ENCODE assay signal across 11 cellular contexts in the genomic region with DNA sequence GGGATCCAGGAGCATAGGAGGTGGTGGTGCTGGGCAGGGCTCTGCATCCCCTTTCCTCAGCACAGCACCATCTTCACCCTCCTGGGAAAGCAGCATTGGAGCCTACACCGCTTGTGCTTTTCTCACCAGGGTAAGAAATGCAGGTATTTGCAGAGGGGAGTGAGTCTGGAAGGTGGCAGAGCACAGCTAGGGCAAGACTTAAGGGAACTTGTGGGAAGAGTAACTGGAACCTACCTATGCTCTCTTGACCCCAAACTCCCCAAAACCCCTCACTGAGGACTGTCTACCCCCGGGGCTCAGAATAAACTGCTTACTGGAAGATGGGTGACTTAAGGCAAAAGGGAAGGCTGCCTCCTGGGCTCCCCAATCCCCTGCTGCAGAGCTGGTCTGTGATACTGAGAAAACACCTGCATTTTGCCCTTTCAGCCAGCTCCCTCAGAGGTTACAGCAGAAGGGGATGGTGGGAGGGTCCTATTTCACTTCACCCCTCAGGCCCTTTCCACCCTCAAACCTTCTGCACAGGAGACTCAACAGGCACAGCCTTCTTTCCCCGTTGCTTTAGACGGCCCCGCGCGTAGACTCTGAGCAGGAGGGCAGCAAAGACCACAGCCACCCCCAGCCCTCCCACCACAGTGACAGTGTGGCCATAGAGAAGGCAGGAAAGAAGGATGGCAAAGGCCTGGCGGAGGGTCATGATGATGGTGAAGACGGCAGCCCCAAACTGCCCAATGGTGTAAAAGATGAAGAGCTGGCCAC. TPM values are rescaled to one million over a fixed set of nuclear protein-coding genes. Genes with fewer than 3 reads are reported as not detected.
DNase-seq lines count a peak whose midpoint lies in the region; ATAC-seq and TF ChIP-seq lines count a peak whose summit lies in the region.
"Had no signal": no experiment of that assay in that cellular context is flagged by ENCODE, and none has a peak within 500 bp of the region (broad histone marks: within the 10 kb centered on the region; RNA-seq: fewer than 3 reads in every experiment).

No MANE protein-coding gene starts in this region.

- TSS peak; percentile 73 for BruUV-seq in Panc1 (replicated peaks; lab: Mats Ljungman, UMichigan)

- no peaks in the 10 kb centered on the region for H3K27me3 ChIP-seq in Panc1 (ENCODE audit: control insufficient read depth, insufficient read depth, low read length)
- H3K27me3 ChIP-seq: SJSA1, tibial nerve had no signal

- peaks cover 75% of the 10 kb centered on the region for H3K4me1 Mint-ChIP-seq in activated CD4-positive, alpha-beta T cell treated with anti-CD3 and anti-CD28 coated beads for 36 hours
- H3K4me1 Mint-ChIP-seq in central memory CD8-positive, alpha-beta T cell: peaks cover 71% of the 10 kb centered on the region

- no peak for DNase-seq in activated CD4-positive, alpha-beta T cell treated with anti-CD3 and anti-CD28 coated beads for 36 hours
- DNase-seq in activated CD4-positive, alpha-beta T cell treated with anti-CD3 and anti-CD28 coated beads, Interleukin-2, amount 50 U/mL, for 1 hour: no peak
- DNase-seq in Panc1 (ENCODE audit: low read depth, low spot score) (no peak), NCI-H2107 (lab: John Stamatoyannopoulos, UW) (no peak)
- no peak for DNase-seq in central memory CD8-positive, alpha-beta T cell (ENCODE audit: low spot score in 2 of 2)
- DNase-seq in stimulated activated CD4-positive, alpha-beta T cell treated with anti-CD3 and anti-CD28 coated beads, Interleukin-2, amount 100 ng/mL, for 24 hours: peak; percentile 47 to 52

- peak overlapping the region in 1 of 2 experiments; percentile 95; a peak in 1 of 4 replicates for H3K4me3 ChIP-seq in Panc1 (ENCODE audit: low read depth in 2 of 2, low read length in 2 of 2)
- H3K4me3 ChIP-seq: lung, SJSA1, tibial nerve had no signal

- TF ChIP-seq CTCF in Panc1 (IDR thresholded peaks at IDR 0.05): no peak

- no peaks in the 10 kb centered on the region for H3K9me3 ChIP-seq in Panc1 (ENCODE audit: control insufficient read depth, insufficient read depth, low read depth, low read length)
- H3K9me3 ChIP-seq: SJSA1, tibial nerve had no signal

- peak overlapping the region; percentile 26 for H3K4me3 Mint-ChIP-seq in activated CD4-positive, alpha-beta T cell treated with anti-CD3 and anti-CD28 coated beads for 36 hours
- peak overlapping the region; percentile 85 for H3K4me3 Mint-ChIP-seq in central memory CD8-positive, alpha-beta T cell

- intact Hi-C loops in activated CD4-positive, alpha-beta T cell treated with anti-CD3 and anti-CD28 coated beads for 36 hours (cut with DNase I, micrococcal nuclease): no loop called here
- intact Hi-C loops in Panc1 (cut with micrococcal nuclease; ENCODE audit: unreplicated experiment): loop anchor here (1.0 to 10.0 kb wide), 2 partner anchors 82 to 160 kb away; no protein-coding TSS in a partner anchor

- CTCF ChIA-PET in activated CD4-positive, alpha-beta T cell treated with anti-CD3 and anti-CD28 coated beads for 36 hours (lab: Charles Lee): interaction anchor here (0.8 to 3.1 kb wide), 13 partner anchors 8 to 158 kb away, joined by 3 to 40 read pairs (median 4); partner anchors contain the start of gene HSP90AB1
- CTCF ChIA-PET in Panc1 (lab: Charles Lee): interaction anchor here (0.5 to 1.1 kb wide), 3 partner anchors 14 to 158 kb away, joined by 3 to 9 read pairs (median 6); no protein-coding TSS in a partner anchor

- peak overlapping the region; percentile 90 for H3K27ac Mint-ChIP-seq in activated CD4-positive, alpha-beta T cell treated with anti-CD3 and anti-CD28 coated beads for 36 hours
- H3K27ac Mint-ChIP-seq in central memory CD8-positive, alpha-beta T cell (ENCODE audit: low read depth): peak overlapping the region; percentile 80

- H3K9me3 Mint-ChIP-seq in activated CD4-positive, alpha-beta T cell treated with anti-CD3 and anti-CD28 coated beads for 36 hours (ENCODE audit: low read depth): no peaks in the 10 kb centered on the region
- no peaks in the 10 kb centered on the region for H3K9me3 Mint-ChIP-seq in central memory CD8-positive, alpha-beta T cell

- peaks cover 71% of the 10 kb centered on the region for H3K36me3 Mint-ChIP-seq in activated CD4-positive, alpha-beta T cell treated with anti-CD3 and anti-CD28 coated beads for 36 hours (ENCODE audit: low read depth)
- peaks cover 78% of the 10 kb centered on the region for H3K36me3 Mint-ChIP-seq in central memory CD8-positive, alpha-beta T cell (ENCODE audit: insufficient read depth)

- in situ Hi-C loops in Panc1 (cut with HindIII; ENCODE audit: low pct_unique_long_range_greater_than_20kb, low sequenced_read_pairs): no loop called here

- ATAC-seq in activated CD4-positive, alpha-beta T cell treated with anti-CD3 and anti-CD28 coated beads for 36 hours: no peak
- ATAC-seq in Panc1 (peak; percentile 19), HG02571 (IDR thresholded peaks at IDR 0.05; ENCODE audit: unreplicated experiment) (no peak), HG03159 (IDR thresholded peaks at IDR 0.05; ENCODE audit: unreplicated experiment) (no peak)
- no peak for ATAC-seq in central memory CD8-positive, alpha-beta T cell (replicated peaks; ENCODE audit: extremely low read depth, poor library complexity, severe bottlenecking)

- H3K27me3 Mint-ChIP-seq in activated CD4-positive, alpha-beta T cell treated with anti-CD3 and anti-CD28 coated beads for 36 hours: no peaks in the 10 kb centered on the region
- no peaks in the 10 kb centered on the region for H3K27me3 Mint-ChIP-seq in central memory CD8-positive, alpha-beta T cell

- peak overlapping the region; percentile 83; the same call in 1 of the 2 replicates for H3K27ac ChIP-seq in Panc1 (ENCODE audit: low read length)
- H3K27ac ChIP-seq: SJSA1 had no signal

- peaks cover 45% of the 10 kb centered on the region for H3K36me3 ChIP-seq in Panc1 (ENCODE audit: control insufficient read depth, insufficient read depth, low read length)

- peaks cover 64% of the 10 kb centered on the region for H3K4me1 ChIP-seq in Panc1 (ENCODE audit: control insufficient read depth, insufficient read depth, low read length)

- POLR2A ChIA-PET in activated CD4-positive, alpha-beta T cell treated with anti-CD3 and anti-CD28 coated beads for 36 hours (lab: Charles Lee): interaction anchor here (0.5 to 4.3 kb wide), 6 partner anchors 7 to 85 kb away, joined by 3 to 70 read pairs (median 6); partner anchors contain the start of genes HSP90AB1 and SLC29A1
- POLR2A ChIA-PET in Panc1 (lab: Charles Lee): interaction anchor here (1.0 kb wide), 1 partner anchor 82 kb away, joined by 3 read pairs; no protein-coding TSS in a partner anchor

RNA-seq across cellular contexts. Expression of gene SLC35B2, which starts 2.9 kb away (rescaled TPM):
- 10 to 100 TPM; 14.1 TPM for total RNA-seq in activated CD4-positive, alpha-beta T cell treated with anti-CD3 and anti-CD28 coated beads for 36 hours
- total RNA-seq in Panc1 (2021; ENCODE audit: unreplicated experiment): 105 TPM
- 114 TPM for polyA plus RNA-seq in Panc1 (2012; ENCODE audit: insufficient read length)

RNA-seq across cellular contexts. Expression of gene HSP90AB1, which starts 7.5 kb away (rescaled TPM):
- total RNA-seq in activated CD4-positive, alpha-beta T cell treated with anti-CD3 and anti-CD28 coated beads for 36 hours: 1,000 to 10,000 TPM; 2,120 to 2,263 TPM
- total RNA-seq in Panc1 (2021; ENCODE audit: unreplicated experiment): 1,253 TPM
- polyA plus RNA-seq in Panc1 (2012; ENCODE audit: insufficient read length): 799 TPM

RNA-seq across cellular contexts. Expression of gene NFKBIE, which starts 11.0 kb away (rescaled TPM):
- total RNA-seq in activated CD4-positive, alpha-beta T cell treated with anti-CD3 and anti-CD28 coated beads for 36 hours: 10 to 100 TPM; 17.2 to 19.9 TPM
- 24.9 TPM for total RNA-seq in Panc1 (2021; ENCODE audit: unreplicated experiment)
- polyA plus RNA-seq in Panc1 (2012; ENCODE audit: insufficient read length): 35.8 TPM

RNA-seq across cellular contexts. Expression of gene TMEM151B, which starts 15.9 kb away (rescaled TPM):
- under 1 TPM in 1 of 2 experiments, not detected in 1; 0.09 TPM for total RNA-seq in activated CD4-positive, alpha-beta T cell treated with anti-CD3 and anti-CD28 coated beads for 36 hours
- 0.18 TPM for total RNA-seq in Panc1 (2021; ENCODE audit: unreplicated experiment)
- polyA plus RNA-seq in Panc1 (2012; ENCODE audit: insufficient read length): 1.1 TPM
- total RNA-seq: SJSA1 had no signal

RNA-seq across cellular contexts. Expression of gene SLC29A1, which starts 31.0 kb away (rescaled TPM):
- 10 to 100 TPM; 59.8 to 98.3 TPM for total RNA-seq in activated CD4-positive, alpha-beta T cell treated with anti-CD3 and anti-CD28 coated beads for 36 hours
- total RNA-seq in Panc1 (2021; ENCODE audit: unreplicated experiment): 263 TPM
- polyA plus RNA-seq in Panc1 (2012; ENCODE audit: insufficient read length): 313 TPM

Comparison
In these comparisons a context has a peak if more than half of its experiments do, and no peak if none do; other contexts are left out.
1. DNase-seq: peak in stimulated activated CD4-positive, alpha-beta T cell treated with anti-CD3 and anti-CD28 coated beads, Interleukin-2, amount 100 ng/mL, for 24 hours (2 of 2); none in activated CD4-positive, alpha-beta T cell treated with anti-CD3 and anti-CD28 coated beads for 36 hours (single experiment), activated CD4-positive, alpha-beta T cell treated with anti-CD3 and anti-CD28 coated beads, Interleukin-2, amount 50 U/mL, for 1 hour (single experiment), Panc1 (single experiment), central memory CD8-positive, alpha-beta T cell (0 of 2) and NCI-H2107 (single experiment).